Comparison of ENCODE assay signal across 1 cellular context in genomic region chr14:99566390-99567354, GRCh38.
A peak's percentile ranks its signal among the peaks of the same experiment; 100 is the strongest.
TF ChIP-seq lines count a peak whose summit lies in the region.

No MANE protein-coding gene starts in this region.

TF ChIP-seq in HepG2, 621 proteins besides CTCF, POLR2A, EP300 and RAD21 (continued from another document and continues in another):
- TF ChIP-seq, protein P1, sequence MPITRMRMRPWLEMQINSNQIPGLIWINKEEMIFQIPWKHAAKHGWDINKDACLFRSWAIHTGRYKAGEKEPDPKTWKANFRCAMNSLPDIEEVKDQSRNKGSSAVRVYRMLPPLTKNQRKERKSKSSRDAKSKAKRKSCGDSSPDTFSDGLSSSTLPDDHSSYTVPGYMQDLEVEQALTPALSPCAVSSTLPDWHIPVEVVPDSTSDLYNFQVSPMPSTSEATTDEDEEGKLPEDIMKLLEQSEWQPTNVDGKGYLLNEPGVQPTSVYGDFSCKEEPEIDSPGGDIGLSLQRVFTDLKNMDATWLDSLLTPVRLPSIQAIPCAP (CRISPR knock-in tag; IDR thresholded peaks at IDR 0.05; ENCODE audit: low read depth), result no peak
- TF ChIP-seq, protein P2, sequence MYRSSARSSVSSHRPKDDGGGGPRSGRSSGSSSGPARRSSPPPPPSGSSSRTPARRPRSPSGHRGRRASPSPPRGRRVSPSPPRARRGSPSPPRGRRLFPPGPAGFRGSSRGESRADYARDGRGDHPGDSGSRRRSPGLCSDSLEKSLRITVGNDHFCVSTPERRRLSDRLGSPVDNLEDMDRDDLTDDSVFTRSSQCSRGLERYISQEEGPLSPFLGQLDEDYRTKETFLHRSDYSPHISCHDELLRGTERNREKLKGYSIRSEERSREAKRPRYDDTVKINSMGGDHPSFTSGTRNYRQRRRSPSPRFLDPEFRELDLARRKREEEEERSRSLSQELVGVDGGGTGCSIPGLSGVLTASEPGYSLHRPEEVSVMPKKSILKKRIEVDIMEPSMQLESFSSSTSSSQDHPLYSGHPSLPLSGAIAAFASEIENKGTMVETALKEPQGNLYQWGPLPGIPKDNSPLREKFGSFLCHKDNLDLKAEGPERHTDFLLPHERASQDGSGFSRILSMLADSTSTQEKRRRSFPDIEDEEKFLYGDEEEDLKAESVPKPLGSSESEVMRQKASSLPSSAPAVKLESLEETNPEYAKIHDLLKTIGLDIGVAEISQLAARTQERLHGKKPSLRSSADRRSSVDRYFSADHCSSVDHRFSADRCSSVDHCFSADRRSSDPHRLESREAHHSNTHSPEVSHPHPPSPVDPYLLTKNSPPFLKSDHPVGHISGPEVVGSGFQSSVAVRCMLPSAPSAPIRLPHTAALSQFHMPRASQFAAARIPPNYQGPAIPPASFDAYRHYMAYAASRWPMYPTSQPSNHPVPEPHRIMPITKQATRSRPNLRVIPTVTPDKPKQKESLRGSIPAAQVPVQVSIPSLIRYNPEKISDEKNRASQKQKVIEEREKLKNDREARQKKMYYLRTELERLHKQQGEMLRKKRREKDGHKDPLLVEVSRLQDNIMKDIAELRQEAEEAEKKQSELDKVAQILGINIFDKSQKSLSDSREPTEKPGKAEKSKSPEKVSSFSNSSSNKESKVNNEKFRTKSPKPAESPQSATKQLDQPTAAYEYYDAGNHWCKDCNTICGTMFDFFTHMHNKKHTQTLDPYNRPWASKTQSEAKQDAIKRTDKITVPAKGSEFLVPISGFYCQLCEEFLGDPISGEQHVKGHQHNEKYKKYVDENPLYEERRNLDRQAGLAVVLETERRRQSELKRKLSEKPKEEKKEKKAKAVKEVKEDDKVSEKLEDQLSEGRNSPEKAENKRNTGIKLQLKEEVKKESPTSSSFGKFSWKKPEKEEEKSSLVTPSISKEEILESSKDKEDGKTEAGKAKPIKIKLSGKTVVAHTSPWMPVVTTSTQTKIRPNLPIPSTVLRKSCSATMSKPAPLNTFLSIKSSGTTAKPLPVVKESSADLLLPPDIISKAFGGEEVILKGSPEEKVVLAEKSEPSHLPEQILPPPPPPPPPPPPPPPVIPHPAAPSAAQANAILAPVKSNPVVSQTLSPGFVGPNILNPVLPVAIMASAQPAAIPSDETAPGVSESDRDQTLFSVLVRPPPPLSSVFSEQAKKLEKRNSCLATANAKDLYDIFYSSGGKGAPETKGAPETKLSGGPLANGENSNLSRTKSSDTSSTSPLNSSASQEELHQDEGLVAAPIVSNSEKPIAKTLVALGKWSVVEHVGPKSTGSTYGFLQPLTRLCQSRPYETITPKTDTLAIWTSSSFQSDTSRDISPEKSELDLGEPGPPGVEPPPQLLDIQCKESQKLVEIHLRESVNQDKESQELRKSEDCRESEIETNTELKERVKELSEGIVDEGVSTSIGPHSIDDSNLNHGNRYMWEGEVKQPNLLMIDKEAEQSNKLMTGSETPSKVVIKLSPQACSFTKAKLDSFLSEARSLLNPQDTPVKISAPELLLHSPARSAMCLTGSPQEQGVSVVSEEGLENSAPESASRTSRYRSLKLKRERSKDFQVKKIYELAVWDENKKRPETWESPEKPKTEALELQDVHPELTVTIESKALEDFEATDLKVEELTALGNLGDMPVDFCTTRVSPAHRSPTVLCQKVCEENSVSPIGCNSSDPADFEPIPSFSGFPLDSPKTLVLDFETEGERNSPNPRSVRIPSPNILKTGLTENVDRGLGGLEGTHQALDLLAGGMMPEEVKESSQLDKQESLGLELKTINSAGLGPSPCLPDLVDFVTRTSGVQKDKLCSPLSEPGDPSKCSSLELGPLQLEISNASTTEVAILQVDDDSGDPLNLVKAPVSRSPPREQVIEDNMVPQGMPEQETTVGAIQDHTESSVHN (CRISPR knock-in tag; IDR thresholded peaks at IDR 0.05), result no peak
- TF ChIP-seq RXRA (CRISPR knock-in tag; IDR thresholded peaks at IDR 0.05) (peak; percentile 95), ZHX2 (IDR thresholded peaks at IDR 0.05; ENCODE audit: low read depth) (peak; percentile 35; the same call in 1 of the 2 replicates), ZHX2 (CRISPR knock-in tag; IDR thresholded peaks at IDR 0.05; ENCODE audit: borderline replicate concordance) (no peak), HNRNPL (IDR thresholded peaks at IDR 0.05; ENCODE audit: low read depth, low read length) (peak; percentile 99), CHCHD3 (CRISPR knock-in tag; IDR thresholded peaks at IDR 0.05) (no peak), PCBP1 (IDR thresholded peaks at IDR 0.05; ENCODE audit: borderline replicate concordance, low read depth, low read length) (no peak), ZNF143 (CRISPR knock-in tag; IDR thresholded peaks at IDR 0.05) (no peak), ZNF570 (CRISPR knock-in tag; IDR thresholded peaks at IDR 0.05; ENCODE audit: borderline replicate concordance) (no peak), SIN3B (IDR thresholded peaks at IDR 0.05; ENCODE audit: low read length) (no peak), TFDP2 (CRISPR knock-in tag; IDR thresholded peaks at IDR 0.05) (no peak), ZGPAT (CRISPR knock-in tag; IDR thresholded peaks at IDR 0.05) (no peak; the same call in 1 of the 2 replicates), ZFY (CRISPR knock-in tag; IDR thresholded peaks at IDR 0.05) (peak; percentile 58; the same call in 1 of the 2 replicates), ZNF207 (IDR thresholded peaks at IDR 0.05; ENCODE audit: borderline replicate concordance) (no peak), STAG1 (CRISPR knock-in tag; IDR thresholded peaks at IDR 0.05) (no peak), NFAT5 (CRISPR knock-in tag; IDR thresholded peaks at IDR 0.05) (no peak), RELA (CRISPR knock-in tag; IDR thresholded peaks at IDR 0.05) (no peak), ZNF589 (CRISPR knock-in tag; conservative IDR thresholded peaks at IDR 0.05) (no peak; the same call in 1 of the 2 replicates), EHMT2 (IDR thresholded peaks at IDR 0.05; ENCODE audit: borderline replicate concordance, low read depth, low read length) (no peak), WIZ (CRISPR knock-in tag; IDR thresholded peaks at IDR 0.05) (no peak), MTERF4 (CRISPR knock-in tag; IDR thresholded peaks at IDR 0.05) (no peak; the same call in 1 of the 2 replicates), ZNF460 (CRISPR knock-in tag; IDR thresholded peaks at IDR 0.05; ENCODE audit: borderline replicate concordance) (no peak; the same call in 1 of the 2 replicates), ZNF543 (CRISPR knock-in tag; IDR thresholded peaks at IDR 0.05) (peak; percentile 60; the same call in 1 of the 2 replicates), ZSCAN30 (CRISPR knock-in tag; IDR thresholded peaks at IDR 0.05) (no peak), TERF1 (CRISPR knock-in tag; IDR thresholded peaks at IDR 0.05) (no peak), ZNF720 (CRISPR knock-in tag; IDR thresholded peaks at IDR 0.05) (no peak), ZBTB38 (CRISPR knock-in tag; IDR thresholded peaks at IDR 0.05) (peak; percentile 88), TAF15 (IDR thresholded peaks at IDR 0.05; ENCODE audit: low read depth, low read length, poor library complexity, severe bottlenecking) (no peak)
